7 cellular contexts compared by ENCODE assay signal in the genomic region with DNA sequence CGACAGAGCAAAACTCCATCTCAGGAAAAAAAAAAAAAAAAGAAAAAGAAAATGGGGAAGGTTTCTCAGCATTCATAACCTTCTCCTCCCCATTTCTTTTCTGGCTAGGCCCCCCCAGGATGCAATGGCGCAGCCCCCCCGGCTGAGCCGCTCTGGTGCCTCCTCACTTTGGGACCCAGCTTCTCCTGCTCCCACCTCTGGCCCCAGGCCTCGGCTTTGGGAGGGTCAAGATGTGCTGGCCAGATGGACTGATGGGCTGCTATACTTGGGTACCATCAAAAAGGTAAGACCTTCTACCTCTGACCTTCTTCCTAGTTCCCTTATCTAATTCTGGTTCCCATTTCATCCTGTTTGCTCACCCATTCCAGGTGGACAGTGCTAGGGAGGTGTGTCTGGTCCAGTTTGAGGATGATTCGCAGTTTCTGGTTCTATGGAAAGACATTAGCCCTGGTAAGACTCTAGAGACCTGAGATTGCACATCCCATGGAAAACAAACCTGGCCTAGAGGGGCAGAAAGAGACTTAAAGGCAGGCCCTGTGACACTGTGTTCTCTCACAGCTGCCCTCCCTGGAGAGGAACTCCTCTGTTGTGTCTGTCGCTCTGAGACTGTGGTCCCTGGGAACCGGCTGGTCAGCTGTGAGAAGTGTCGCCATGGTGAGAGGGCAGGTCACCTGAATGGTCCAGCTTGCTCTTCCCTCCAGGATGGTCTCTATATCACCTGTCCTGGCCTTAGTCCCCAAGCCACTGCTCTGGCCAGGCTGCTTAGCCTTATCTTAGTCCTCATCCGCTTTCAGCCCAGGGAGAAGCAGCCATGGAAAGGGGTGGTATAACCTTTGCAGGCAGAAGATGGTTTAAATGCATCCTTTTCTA. TPM values are rescaled to one million over a fixed set of nuclear protein-coding genes. Genes with fewer than 3 reads are reported as not detected.
DNase-seq lines count a peak whose midpoint lies in the region; ATAC-seq and TF ChIP-seq lines count a peak whose summit lies in the region.
"Had no signal": no experiment of that assay in that cellular context is flagged by ENCODE, and none has a peak within 500 bp of the region (broad histone marks: within the 10 kb centered on the region; RNA-seq: fewer than 3 reads in every experiment).

No MANE protein-coding gene starts in this region.

- peak overlapping the region; percentile 60 to 99 for H3K27ac Mint-ChIP-seq in activated naive CD4-positive, alpha-beta T cell treated with anti-CD3 and anti-CD28 coated beads, Interleukin-2, amount 50 U/mL, for 72 hours
- H3K27ac Mint-ChIP-seq in neural crest cell (ENCODE audit: unreplicated experiment): no peak overlapping the region

- H3K9me3 Mint-ChIP-seq in activated naive CD4-positive, alpha-beta T cell treated with anti-CD3 and anti-CD28 coated beads, Interleukin-2, amount 50 U/mL, for 72 hours: no peaks in the 10 kb centered on the region
- no peaks in the 10 kb centered on the region for H3K9me3 Mint-ChIP-seq in neural crest cell

- no peak overlapping the region for H3K27ac ChIP-seq in DND-41 (ENCODE audit: low read length)

- no peaks in the 10 kb centered on the region for H3K9me3 ChIP-seq in DND-41 (ENCODE audit: insufficient read depth, low read length, severe bottlenecking)
- H3K9me3 ChIP-seq: SJSA1 had no signal

- peaks cover 28% of the 10 kb centered on the region; the same call in 1 of the 2 replicates for H4K20me1 ChIP-seq in DND-41 (ENCODE audit: insufficient read depth, low read length)

- H3K4me1 ChIP-seq in DND-41 (ENCODE audit: insufficient read depth, low read length): peaks cover 65% of the 10 kb centered on the region

- H3K4me1 Mint-ChIP-seq in neural crest cell: peaks cover 60% of the 10 kb centered on the region

- H3K9ac ChIP-seq in DND-41 (ENCODE audit: low read depth, low read length): peak overlapping the region; percentile 83; the same call in 1 of the 2 replicates

- H3K79me2 ChIP-seq in DND-41 (ENCODE audit: insufficient read depth, low read length): peaks cover 51% of the 10 kb centered on the region

- intact Hi-C loops in head of caudate nucleus (cut with DNase I): loop anchor here (10.0 kb wide), 2 partner anchors 118 to 208 kb away; a partner anchor contains a TSS

- H3K4me2 ChIP-seq in DND-41 (ENCODE audit: insufficient read depth, low read length): peak overlapping the region; percentile 70

- no peak for ATAC-seq in DND-41 (ENCODE audit: insufficient read depth, low read depth)
- ATAC-seq in activated naive CD4-positive, alpha-beta T cell treated with anti-CD3 and anti-CD28 coated beads, Interleukin-2, amount 50 U/mL, for 72 hours: no peak

- peaks cover 15% of the 10 kb centered on the region for H3K27me3 Mint-ChIP-seq in neural crest cell (ENCODE audit: low read depth)

- TF ChIP-seq CTCF in DND-41 (IDR thresholded peaks at IDR 0.05; ENCODE audit: borderline replicate concordance, extremely low read depth, low read length, poor library complexity, severe bottlenecking) (no peak), neural crest cell (conservative IDR thresholded peaks at IDR 0.05) (no peak)

- H3K36me3 ChIP-seq in DND-41 (ENCODE audit: insufficient read depth, low read length): peaks cover 56% of the 10 kb centered on the region

- no peak for DNase-seq in DND-41
- DNase-seq in activated naive CD4-positive, alpha-beta T cell treated with anti-CD3 and anti-CD28 coated beads, Interleukin-2, amount 50 U/mL, for 72 hours (ENCODE audit: low spot score in 2 of 2): no peak
- no peak for DNase-seq in neural crest cell (ENCODE audit: low read depth, low spot score)
- DNase-seq in midbrain (lab: John Stamatoyannopoulos, UW): no peak
- DNase-seq in GM03348 (ENCODE audit: low spot score): no peak
- no peak for DNase-seq in head of caudate nucleus

- peak overlapping the region; percentile 90 for H3K4me3 Mint-ChIP-seq in neural crest cell

- H3K4me3 ChIP-seq in DND-41 (ENCODE audit: low read depth in 1 of 2, low read length in 2 of 2): no peak overlapping the region

- H2AFZ ChIP-seq in DND-41 (ENCODE audit: low read depth, low read length): no peak overlapping the region

- peaks cover 32 to 35% of the 10 kb centered on the region in 2 donors for H3K36me3 Mint-ChIP-seq in activated naive CD4-positive, alpha-beta T cell treated with anti-CD3 and anti-CD28 coated beads, Interleukin-2, amount 50 U/mL, for 72 hours
- H3K36me3 Mint-ChIP-seq in neural crest cell (ENCODE audit: low read depth): peaks cover 6% of the 10 kb centered on the region

- H3K27me3 ChIP-seq in DND-41 (ENCODE audit: insufficient read depth, low read length, poor library complexity): no peaks in the 10 kb centered on the region
- H3K27me3 ChIP-seq: SJSA1 had no signal

RNA-seq across cellular contexts. Expression of a gene that starts 1.6 kb away (rescaled TPM):
- 100 to 1,000 TPM in 1 of 2 donors, 10 to 100 TPM in 1; 27.5 to 156 TPM for total RNA-seq in activated naive CD4-positive, alpha-beta T cell treated with anti-CD3 and anti-CD28 coated beads, Interleukin-2, amount 50 U/mL, for 72 hours
- 63.5 and 70.5 TPM in 2 replicates for total RNA-seq in neural crest cell

RNA-seq across cellular contexts. Expression of a gene that starts 5.5 kb away (rescaled TPM):
- total RNA-seq in activated naive CD4-positive, alpha-beta T cell treated with anti-CD3 and anti-CD28 coated beads, Interleukin-2, amount 50 U/mL, for 72 hours: 100 to 1,000 TPM; 186 to 334 TPM
- total RNA-seq in neural crest cell: 319 and 326 TPM in 2 replicates

RNA-seq across cellular contexts. Expression of a gene that starts 7.5 kb away (rescaled TPM):
- 10 to 100 TPM; 70.5 to 71.7 TPM for total RNA-seq in activated naive CD4-positive, alpha-beta T cell treated with anti-CD3 and anti-CD28 coated beads, Interleukin-2, amount 50 U/mL, for 72 hours
- total RNA-seq in neural crest cell: 72.4 and 73.5 TPM in 2 replicates

RNA-seq across cellular contexts. Expression of a gene that starts 20.8 kb away (rescaled TPM):
- total RNA-seq in activated naive CD4-positive, alpha-beta T cell treated with anti-CD3 and anti-CD28 coated beads, Interleukin-2, amount 50 U/mL, for 72 hours: 100 to 1,000 TPM; 103 to 170 TPM
- total RNA-seq in neural crest cell: 123 and 124 TPM in 2 replicates

RNA-seq across cellular contexts. Expression of a gene that starts 42.0 kb away (rescaled TPM):
- 10 to 100 TPM in 1 of 2 donors, 1 to 10 TPM in 1; 9.4 to 12.5 TPM for total RNA-seq in activated naive CD4-positive, alpha-beta T cell treated with anti-CD3 and anti-CD28 coated beads, Interleukin-2, amount 50 U/mL, for 72 hours
- 18.4 and 21.1 TPM in 2 replicates for total RNA-seq in neural crest cell
